11 cellular contexts compared by ENCODE assay signal in the genomic region with DNA sequence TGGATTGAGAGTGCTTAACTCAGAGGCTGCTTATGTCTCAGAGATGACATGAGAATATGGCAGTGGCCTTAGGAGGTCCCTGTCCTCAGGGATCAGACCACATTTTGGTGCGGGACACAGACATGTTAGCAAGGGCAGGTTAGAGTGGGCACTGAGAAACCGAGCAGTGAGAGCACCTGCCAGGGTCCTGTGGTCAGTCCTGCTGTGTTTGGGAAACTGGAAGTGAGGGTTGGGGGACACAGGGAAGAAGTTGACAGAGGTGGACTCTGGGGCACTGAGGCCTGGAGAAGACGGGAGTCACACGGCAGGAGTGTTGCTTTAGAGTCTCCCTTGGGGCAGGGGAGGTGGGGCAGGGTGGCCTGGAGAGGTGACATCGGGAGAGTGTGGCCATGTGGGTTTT.
"Had no signal": no experiment of that assay in that cellular context is flagged by ENCODE, and none has a peak within 500 bp of the region (broad histone marks: within the 10 kb centered on the region; RNA-seq: fewer than 3 reads in every experiment).

No MANE protein-coding gene starts in this region.

- H3K27me3 Mint-ChIP-seq: activated B cell treated with CpG ODN at 0.5 μM for 24 hours; stimulated activated naive B cell treated with anti-CD40 and anti-IgM and Interleukin-4, amounts not matched to agents 10 μg/mL and 1 μg/mL and 100 μg/mL, for 72 hours had no signal

- H3K9me3 Mint-ChIP-seq: activated B cell treated with CpG ODN at 0.5 μM for 24 hours; stimulated activated naive B cell treated with anti-CD40 and anti-IgM and Interleukin-4, amounts not matched to agents 10 μg/mL and 1 μg/mL and 100 μg/mL, for 72 hours had no signal

- DNase-seq: activated B cell treated with CpG ODN at 0.5 μM for 24 hours; activated CD4-positive, alpha-beta T cell treated with anti-CD3 and anti-CD28 coated beads, Interleukin-2, amount 50 U/mL, for 1 hour; activated effector memory CD4-positive, alpha-beta T cell treated with anti-CD3 and anti-CD28 coated beads, Interleukin-2, amount 50 U/mL, for 16 hours; activated T-cell treated with anti-CD3 and anti-CD28 coated beads for 4 hours; amniotic stem cell; heart right ventricle; midbrain; stimulated activated naive B cell treated with anti-CD40 and anti-IgM and Interleukin-4, amounts not matched to agents 10 μg/mL and 1 μg/mL and 100 μg/mL, for 72 hours; transverse colon had no signal

- ATAC-seq: gastroesophageal sphincter; heart right ventricle; SK-N-SH treated with all-trans-retinoic acid at 6 μM for 48 hours; stimulated activated naive B cell treated with anti-CD40 and anti-IgM and Interleukin-4, amounts not matched to agents 10 μg/mL and 1 μg/mL and 100 μg/mL, for 72 hours had no signal

- H3K4me3 Mint-ChIP-seq: activated B cell treated with CpG ODN at 0.5 μM for 24 hours; stimulated activated naive B cell treated with anti-CD40 and anti-IgM and Interleukin-4, amounts not matched to agents 10 μg/mL and 1 μg/mL and 100 μg/mL, for 72 hours had no signal
